ENCODE assay signal across 1 cellular context in genomic region chr17:57914274-57915147, GRCh38.
TF ChIP-seq lines count a peak whose summit lies in the region.

No MANE protein-coding gene starts in this region.

TF ChIP-seq in SK-N-SH treated with all-trans-retinoic acid at 6 μM for 48 hours, 23 proteins besides CTCF, POLR2A, EP300 and RAD21 (continued from another document):
- TF ChIP-seq CSRNP3 (CRISPR knock-in tag; IDR thresholded peaks at IDR 0.05) = no peak
- no peak for TF ChIP-seq ZFP3 (CRISPR knock-in tag; IDR thresholded peaks at IDR 0.05)
- TF ChIP-seq ARNTL (CRISPR knock-in tag; IDR thresholded peaks at IDR 0.05; ENCODE audit: borderline replicate concordance, low read depth) = no peak
- TF ChIP-seq ZFP30 (CRISPR knock-in tag; IDR thresholded peaks at IDR 0.05) = no peak
